Comparison of ENCODE assay signal across 9 cellular contexts in the genomic region with DNA sequence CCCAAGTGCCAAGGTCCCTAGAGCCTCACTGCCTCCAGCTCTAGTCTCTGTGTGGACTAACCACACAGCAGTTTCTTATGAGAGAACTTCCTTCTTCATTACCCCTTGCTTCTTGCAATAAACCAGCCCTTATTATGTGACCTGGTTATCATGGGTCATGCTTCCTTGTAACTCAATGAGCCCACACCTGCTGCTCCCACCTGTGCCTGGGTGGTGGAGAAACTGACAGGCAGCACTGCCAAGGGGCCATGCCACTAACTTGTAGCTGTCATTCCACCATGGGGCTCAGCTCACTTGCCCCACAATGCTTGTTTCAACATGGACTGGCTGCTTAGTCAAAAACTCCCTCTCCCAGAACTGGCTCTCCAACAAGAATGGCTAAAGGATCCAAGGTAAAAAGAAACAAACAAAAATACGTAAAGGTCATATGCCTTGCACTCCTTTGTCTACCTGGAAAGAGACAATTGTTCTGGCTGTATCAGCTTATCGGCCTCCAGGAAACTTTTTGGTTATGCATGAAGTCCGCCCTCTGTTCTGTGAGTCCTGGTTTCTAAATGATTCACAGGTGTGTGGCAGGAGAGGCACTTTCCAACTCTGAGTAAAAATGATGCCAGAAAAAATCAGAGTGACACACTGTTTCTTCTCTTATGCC.
DNase-seq lines count a peak whose midpoint lies in the region; ATAC-seq and TF ChIP-seq lines count a peak whose summit lies in the region.
"Had no signal": no experiment of that assay in that cellular context is flagged by ENCODE, and none has a peak within 500 bp of the region (broad histone marks: within the 10 kb centered on the region; RNA-seq: fewer than 3 reads in every experiment).

No MANE protein-coding gene starts in this region.

- H3K27me3 ChIP-seq in hepatocyte = no peaks in the 10 kb centered on the region

- ATAC-seq in GM19372 (IDR thresholded peaks at IDR 0.05; ENCODE audit: low read depth, unreplicated experiment) (peak; percentile 53), HG02973 (IDR thresholded peaks at IDR 0.05; ENCODE audit: unreplicated experiment) (peak; percentile 82)
- peak; percentile 73 for ATAC-seq in activated CD8-positive, alpha-beta memory T cell treated with anti-CD3 and anti-CD28 coated beads, Interleukin-2, amount 10 ng/mL, durations not matched to agents 7 days and 5 days

- H3K36me3 Mint-ChIP-seq in activated CD8-positive, alpha-beta memory T cell treated with anti-CD3 and anti-CD28 coated beads, Interleukin-2, amount 10 ng/mL, durations not matched to agents 7 days and 5 days = peaks cover 15% of the 10 kb centered on the region

- H3K27me3 Mint-ChIP-seq in activated CD8-positive, alpha-beta memory T cell treated with anti-CD3 and anti-CD28 coated beads, Interleukin-2, amount 10 ng/mL, durations not matched to agents 7 days and 5 days = no peaks in the 10 kb centered on the region

- no peak overlapping the region for H2AFZ ChIP-seq in hepatocyte

- WGBS in hepatocyte (ENCODE audit: low lambda C conversion rate, missing lambda C conversion rate) = 96% methylated on average over 3 of the region's 3 CpGs

- no peak overlapping the region for H3K27ac ChIP-seq in hepatocyte

- H3K9me3 Mint-ChIP-seq in activated CD8-positive, alpha-beta memory T cell treated with anti-CD3 and anti-CD28 coated beads, Interleukin-2, amount 10 ng/mL, durations not matched to agents 7 days and 5 days (ENCODE audit: low read depth) = peaks cover 8% of the 10 kb centered on the region

- H3K4me3 ChIP-seq in hepatocyte = no peak overlapping the region
- H3K4me3 ChIP-seq: GM23248 had no signal

- H3K4me1 ChIP-seq in hepatocyte (ENCODE audit: insufficient read depth) = no peaks in the 10 kb centered on the region

- H3K79me2 ChIP-seq in hepatocyte = no peaks in the 10 kb centered on the region

- H3K4me3 Mint-ChIP-seq in activated CD8-positive, alpha-beta memory T cell treated with anti-CD3 and anti-CD28 coated beads, Interleukin-2, amount 10 ng/mL, durations not matched to agents 7 days and 5 days = no peak overlapping the region

- no peak for TF ChIP-seq CTCF in hepatocyte (IDR thresholded peaks at IDR 0.05; ENCODE audit: poor library complexity)

- peak overlapping the region; percentile 20 for H3K27ac Mint-ChIP-seq in activated CD8-positive, alpha-beta memory T cell treated with anti-CD3 and anti-CD28 coated beads, Interleukin-2, amount 10 ng/mL, durations not matched to agents 7 days and 5 days

- H3K4me2 ChIP-seq in hepatocyte = no peak overlapping the region

- H4K20me1 ChIP-seq in hepatocyte (ENCODE audit: insufficient read depth, poor library complexity, severe bottlenecking) = no peaks in the 10 kb centered on the region

- DNase-seq in activated CD8-positive, alpha-beta memory T cell treated with anti-CD3 and anti-CD28 coated beads, Interleukin-2, amount 10 ng/mL, durations not matched to agents 7 days and 5 days = no peak
- DNase-seq in stimulated activated CD4-positive, alpha-beta T cell treated with anti-CD3 and anti-CD28 coated beads, Interleukin-4, amount 100 ng/mL, for 48 hours (ENCODE audit: low read depth in 2 of 2) = peak; percentile 17 to 29
- DNase-seq in foreskin melanocyte = no peak
- no peak for DNase-seq in effector CD4-positive, alpha-beta T cell
- no peak for DNase-seq in hepatocyte (ENCODE audit: low spot score)
- DNase-seq: GM23248, left cardiac atrium had no signal

- peaks cover 31% of the 10 kb centered on the region for H3K4me1 Mint-ChIP-seq in activated CD8-positive, alpha-beta memory T cell treated with anti-CD3 and anti-CD28 coated beads, Interleukin-2, amount 10 ng/mL, durations not matched to agents 7 days and 5 days

- CTCF ChIA-PET in activated CD8-positive, alpha-beta memory T cell treated with anti-CD3 and anti-CD28 coated beads, Interleukin-2, amount 10 ng/mL, durations not matched to agents 7 days and 5 days (lab: Charles Lee) = interaction anchor here (0.9 to 1.4 kb wide), 2 partner anchors 10 to 585 kb away, joined by 3 to 5 read pairs; no protein-coding TSS in a partner anchor

- no peaks in the 10 kb centered on the region for H3K36me3 ChIP-seq in hepatocyte (replicated peaks; ENCODE audit: insufficient read depth, low read depth)

- H3K9me2 ChIP-seq in hepatocyte (replicated peaks; ENCODE audit: insufficient read depth) = no peaks in the 10 kb centered on the region

- no peaks in the 10 kb centered on the region for H3K9me3 ChIP-seq in hepatocyte (ENCODE audit: low read depth)

Comparison
In these comparisons a context has a peak if more than half of its experiments do, and no peak if none do; other contexts are left out.
1. DNase-seq: peak in stimulated activated CD4-positive, alpha-beta T cell treated with anti-CD3 and anti-CD28 coated beads, Interleukin-4, amount 100 ng/mL, for 48 hours (2 of 2); none in activated CD8-positive, alpha-beta memory T cell treated with anti-CD3 and anti-CD28 coated beads, Interleukin-2, amount 10 ng/mL, durations not matched to agents 7 days and 5 days (single experiment), foreskin melanocyte (single experiment), effector CD4-positive, alpha-beta T cell (single experiment) and hepatocyte (single experiment).
2. Peak in every context shown above with its lines, with median percentiles within 50 percentile points of each other: ATAC-seq.